In genomic region chr14:76968621-76969063, GRCh38 we compare ENCODE assay signal across 16 cellular contexts. TPM values are rescaled to one million over a fixed set of nuclear protein-coding genes. Genes with fewer than 3 reads are reported as not detected.
DNase-seq lines count a peak whose midpoint lies in the region; ATAC-seq and TF ChIP-seq lines count a peak whose summit lies in the region.
"Had no signal": no experiment of that assay in that cellular context is flagged by ENCODE, and none has a peak within 500 bp of the region (broad histone marks: within the 10 kb centered on the region; RNA-seq: fewer than 3 reads in every experiment).

No MANE protein-coding gene starts in this region.

- TF ChIP-seq CTCF in GM23338 (conservative IDR thresholded peaks at IDR 0.05; ENCODE audit: low read depth in 2 of 2): peak; percentile 17 to 49; a peak in 3 of 4 replicates
- peak; percentile 9; the same call in 1 of the 2 replicates for TF ChIP-seq CTCF in WERI-Rb-1 (IDR thresholded peaks at IDR 0.05; ENCODE audit: low read depth, low read length)

- H4K20me1 ChIP-seq in GM23338 (replicated peaks; ENCODE audit: insufficient read depth): no peaks in the 10 kb centered on the region
- H4K20me1 ChIP-seq: BLaER1 had no signal

- no peak overlapping the region for H3K23ac ChIP-seq in neuronal stem cell (ENCODE audit: low read depth, low read length, poor library complexity)

- H2BK5ac ChIP-seq in neuronal stem cell (ENCODE audit: low read length): no peak overlapping the region

- ATAC-seq in GM23338 (peak; percentile 86), HG03460 (IDR thresholded peaks at IDR 0.05; ENCODE audit: unreplicated experiment) (no peak)
- ATAC-seq: activated CD8-positive, alpha-beta T cell treated with anti-CD3 and anti-CD28 coated beads for 36 hours; heart left ventricle had no signal

- H3F3A ChIP-seq in GM23338 (replicated peaks; ENCODE audit: low read depth): peaks cover 25% of the 10 kb centered on the region; the same call in 1 of the 2 replicates

- H3K4ac ChIP-seq in neuronal stem cell (ENCODE audit: low read length): no peak overlapping the region

- H3K27me3 Mint-ChIP-seq in GM23338 (ENCODE audit: insufficient read depth, low read depth, poor library complexity): peaks cover 17% of the 10 kb centered on the region
- H3K27me3 Mint-ChIP-seq: activated CD8-positive, alpha-beta T cell treated with anti-CD3 and anti-CD28 coated beads for 36 hours had no signal

- peak overlapping the region; percentile 32 for H3K9ac ChIP-seq in neuronal stem cell (ENCODE audit: low read depth, low read length, poor library complexity)
- H3K9ac ChIP-seq: BLaER1 had no signal

- no peaks in the 10 kb centered on the region for H3K9me2 ChIP-seq in GM23338 (ENCODE audit: insufficient read depth)

- H3K4me1 ChIP-seq in GM23338 (ENCODE audit: insufficient read depth) (peaks cover 22% of the 10 kb centered on the region), neuronal stem cell (ENCODE audit: control insufficient read depth in 2 of 2, insufficient read depth in 1 of 2, low read depth in 1 of 2, low read length in 2 of 2) (peaks cover 12% of the 10 kb centered on the region in 2 donors)
- H3K4me1 ChIP-seq: adrenal gland, heart left ventricle, prostate gland had no signal

- H2BK12ac ChIP-seq in neuronal stem cell (ENCODE audit: low read length): no peak overlapping the region

- H3K4me3 ChIP-seq in GM23338 (no peak overlapping the region; the same call in 1 of the 2 replicates), WERI-Rb-1 (ENCODE audit: low read depth, low read length) (no peak overlapping the region), neuronal stem cell (ENCODE audit: low read length in 2 of 2) (no peak overlapping the region)
- H3K4me3 ChIP-seq: adrenal gland, BLaER1, heart left ventricle, prostate gland had no signal

- peak overlapping the region; percentile 5; the same call in 1 of the 3 replicates for H3K4me3 Mint-ChIP-seq in GM23338
- H3K4me3 Mint-ChIP-seq: activated CD8-positive, alpha-beta T cell treated with anti-CD3 and anti-CD28 coated beads for 36 hours; activated T-helper 1 cell treated with anti-CD3 and anti-CD28 coated beads, Interleukin-12 subunit alpha, Interleukin-12 subunit beta, Interleukin-2, Interleukin-4 antibody, amounts not matched to agents 30 ng/mL and 10 ng/mL and 1 ng/mL, durations not matched to agents 14 hours and 24 hours and 36 hours had no signal

- no peak overlapping the region for H3K14ac ChIP-seq in neuronal stem cell (ENCODE audit: low read length)

- H3K4me2 ChIP-seq in GM23338 (peak overlapping the region; percentile 64; the same call in 1 of the 2 replicates), neuronal stem cell (ENCODE audit: insufficient read depth, low read length, poor library complexity, severe bottlenecking) (no peak overlapping the region)
- H3K4me2 ChIP-seq: BLaER1 had no signal

- no peak overlapping the region for H4K91ac ChIP-seq in neuronal stem cell (ENCODE audit: low read depth, low read length, poor library complexity)

- H2BK120ac ChIP-seq in neuronal stem cell (ENCODE audit: low read depth, low read length): no peak overlapping the region

- DNase-seq in GM23338 (ENCODE audit: low spot score) (peak; percentile 75), NCI-H1417 treated with DMSO at 0.1 percent for 48 hours (lab: John Stamatoyannopoulos, UW) (peak; percentile 39), WERI-Rb-1 (no peak), neuronal stem cell (ENCODE audit: low spot score) (no peak), NCI-H128 (lab: John Stamatoyannopoulos, UW; ENCODE audit: unreplicated experiment) (no peak), UCSD-AML1 (lab: John Stamatoyannopoulos, UW; ENCODE audit: unreplicated experiment) (no peak)
- DNase-seq: activated CD8-positive, alpha-beta T cell treated with anti-CD3 and anti-CD28 coated beads for 36 hours; adrenal gland; EL; heart left ventricle; Karpas-422; stimulated activated CD4-positive, alpha-beta T cell treated with anti-CD3 and anti-CD28 coated beads, Interleukin-12 subunit alpha, Interleukin-12 subunit beta, amount 100 ng/mL, for 4 hours had no signal

- no peak overlapping the region for H2AK5ac ChIP-seq in neuronal stem cell (ENCODE audit: low read depth, low read length)

- H3K9me3 ChIP-seq in WERI-Rb-1 (ENCODE audit: severe bottlenecking) (no peaks in the 10 kb centered on the region), neuronal stem cell (replicated peaks in 1 of 2; ENCODE audit: control insufficient read depth in 2 of 2, insufficient read depth in 1 of 2, low read depth in 1 of 2, low read length in 2 of 2) (no peaks in the 10 kb centered on the region)
- H3K9me3 ChIP-seq: adrenal gland, BLaER1, heart left ventricle, prostate gland had no signal

- H3K36me3 ChIP-seq in GM23338 (ENCODE audit: insufficient read depth) (no peaks in the 10 kb centered on the region), WERI-Rb-1 (no peaks in the 10 kb centered on the region), neuronal stem cell (replicated peaks in 1 of 2; ENCODE audit: control insufficient read depth in 2 of 2, insufficient read depth in 2 of 2, low read length in 2 of 2) (no peaks in the 10 kb centered on the region)
- H3K36me3 ChIP-seq: adrenal gland, BLaER1, heart left ventricle, prostate gland had no signal

- peak overlapping the region; percentile 4 for H2BK15ac ChIP-seq in neuronal stem cell (ENCODE audit: low read length)

- WGBS in neuronal stem cell (ENCODE audit: extremely low coverage in 2 of 2, insufficient read length in 2 of 2, insufficient replicate concordance in 1 of 2), 2 donors: no CpG with 5 or more reads among the region's 16 CpGs

- H2AFZ ChIP-seq in GM23338 (no peak overlapping the region), neuronal stem cell (ENCODE audit: low read length) (peak overlapping the region; percentile 58)

- H3K4me1 Mint-ChIP-seq in GM23338: peaks cover 52% of the 10 kb centered on the region

- H3K27me3 ChIP-seq in GM23338 (ENCODE audit: insufficient read depth): no peaks in the 10 kb centered on the region
- no peaks in the 10 kb centered on the region for H3K27me3 ChIP-seq in WERI-Rb-1 (ENCODE audit: insufficient read depth, low read depth, severe bottlenecking)
- H3K27me3 ChIP-seq in neuronal stem cell (ENCODE audit: control insufficient read depth in 3 of 3, insufficient read depth in 3 of 3, low read depth in 1 of 3, low read length in 3 of 3): no peaks in the 10 kb centered on the region
- H3K27me3 ChIP-seq: adrenal gland, BLaER1, heart left ventricle had no signal

- peaks cover 3% of the 10 kb centered on the region; the same call in 1 of the 3 replicates for H3K36me3 Mint-ChIP-seq in GM23338 (ENCODE audit: low read depth)

- H3K27ac Mint-ChIP-seq in GM23338: peak overlapping the region; percentile 88
- H3K27ac Mint-ChIP-seq: activated CD8-positive, alpha-beta T cell treated with anti-CD3 and anti-CD28 coated beads for 36 hours; activated T-helper 1 cell treated with anti-CD3 and anti-CD28 coated beads, Interleukin-12 subunit alpha, Interleukin-12 subunit beta, Interleukin-2, Interleukin-4 antibody, amounts not matched to agents 30 ng/mL and 10 ng/mL and 1 ng/mL, durations not matched to agents 14 hours and 24 hours and 36 hours had no signal

- H4K8ac ChIP-seq in neuronal stem cell (ENCODE audit: low read depth, low read length): peak overlapping the region; percentile 17

- H3K79me2 ChIP-seq in GM23338 (replicated peaks; ENCODE audit: insufficient read depth): no peaks in the 10 kb centered on the region

- no peaks in the 10 kb centered on the region for H3K9me3 Mint-ChIP-seq in GM23338
- H3K9me3 Mint-ChIP-seq: activated CD8-positive, alpha-beta T cell treated with anti-CD3 and anti-CD28 coated beads for 36 hours; activated T-helper 1 cell treated with anti-CD3 and anti-CD28 coated beads, Interleukin-12 subunit alpha, Interleukin-12 subunit beta, Interleukin-2, Interleukin-4 antibody, amounts not matched to agents 30 ng/mL and 10 ng/mL and 1 ng/mL, durations not matched to agents 14 hours and 24 hours and 36 hours had no signal

- H3K18ac ChIP-seq in neuronal stem cell (ENCODE audit: low read length): peak overlapping the region; percentile 92

- no peaks in the 10 kb centered on the region for H3K79me1 ChIP-seq in neuronal stem cell (ENCODE audit: low read depth, low read length)

- H3K27ac ChIP-seq in GM23338 (ENCODE audit: low read depth) (peak overlapping the region; percentile 69; the same call in 1 of the 2 replicates), WERI-Rb-1 (no peak overlapping the region), neuronal stem cell (replicated peaks; ENCODE audit: low read length) (no peak overlapping the region)
- H3K27ac ChIP-seq: adrenal gland, BLaER1, heart left ventricle, prostate gland had no signal

TF ChIP-seq in GM23338, 12 proteins besides CTCF, POLR2A, EP300 and RAD21 (continues in another document):
- TF ChIP-seq EZH2 (IDR thresholded peaks at IDR 0.05; ENCODE audit: low read depth, unreplicated experiment): no peak

RNA-seq across cellular contexts. Expression of gene IRF2BPL, which starts 59.9 kb away (rescaled TPM):
- 97.8 and 119 TPM in 2 replicates for total RNA-seq in GM23338 (2014; rRNA removed; shearing (Covaris generic))
- polyA plus RNA-seq in GM23338 (2016; fragmentation: Nextera tagmentation; extraction: Ambion mirVana): 11.2 and 13.2 TPM in 2 replicates
- polyA plus RNA-seq in neuronal stem cell (2013, experiment 1 of 2): 12.3 TPM
- polyA plus RNA-seq in neuronal stem cell (2013, experiment 2 of 2): 12.4 TPM

Comparison
In these comparisons a context has a peak if more than half of its experiments do, and no peak if none do; other contexts are left out.
1. DNase-seq: peak in GM23338 (single experiment) and NCI-H1417 treated with DMSO at 0.1 percent for 48 hours (single experiment); none in WERI-Rb-1 (single experiment), neuronal stem cell (single experiment), NCI-H128 (single experiment) and UCSD-AML1 (single experiment).